Comparison of ENCODE assay signal across 9 cellular contexts in the genomic region with DNA sequence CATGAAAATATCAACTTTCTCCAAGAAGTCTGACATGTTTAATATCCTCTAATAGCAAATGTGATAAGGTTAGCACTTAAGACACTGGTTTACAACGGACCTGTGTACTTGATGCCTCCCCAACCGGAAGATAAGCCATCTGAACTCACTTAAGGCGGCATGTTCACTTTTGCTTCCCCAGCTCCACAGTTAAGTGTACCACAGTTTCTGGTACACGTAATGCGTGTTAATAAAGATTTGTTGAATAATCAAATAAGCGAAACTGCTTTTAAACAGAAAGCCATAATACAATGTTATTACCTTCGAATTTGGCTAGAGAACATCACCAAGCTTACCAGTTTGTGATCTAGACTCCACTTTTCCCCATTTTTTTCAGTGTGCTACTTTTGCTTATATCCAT. TPM values are rescaled to one million over a fixed set of nuclear protein-coding genes. Genes with fewer than 3 reads are reported as not detected.
DNase-seq lines count a peak whose midpoint lies in the region; ATAC-seq, FAIRE-seq and TF ChIP-seq lines count a peak whose summit lies in the region.
"Had no signal": no experiment of that assay in that cellular context is flagged by ENCODE, and none has a peak within 500 bp of the region (broad histone marks: within the 10 kb centered on the region; RNA-seq: fewer than 3 reads in every experiment).

No MANE protein-coding gene starts in this region.

- H3K27me3 Mint-ChIP-seq in activated naive CD4-positive, alpha-beta T cell treated with anti-CD3 and anti-CD28 coated beads, Interleukin-2, amount 50 U/mL, for 24 hours, result no peaks in the 10 kb centered on the region
- H3K27me3 Mint-ChIP-seq in activated CD4-positive, alpha-beta memory T cell treated with anti-CD3 and anti-CD28 coated beads for 36 hours, result no peaks in the 10 kb centered on the region

- POLR2A ChIA-PET in activated CD4-positive, alpha-beta memory T cell treated with anti-CD3 and anti-CD28 coated beads for 36 hours (lab: Charles Lee), result no interaction called here

- peak overlapping the region; percentile 69 to 84 (median 79) for H3K4me3 ChIP-seq in keratinocyte (ENCODE audit: control insufficient read depth in 2 of 3, extremely low read depth in 1 of 3, insufficient read depth in 2 of 3, low read depth in 1 of 3, low read length in 3 of 3)
- peak overlapping the region in 3 of 4 donors; percentile 84 to 97 (median 90) for H3K4me3 ChIP-seq in transverse colon

- WGBS in transverse colon (ENCODE audit: low coverage in 1 of 2), 2 donors, result 28 to 30% methylated on average over 7 of the region's 7 CpGs

- ATAC-seq in HG03442 (IDR thresholded peaks at IDR 0.05; ENCODE audit: unreplicated experiment), result no peak
- no peak for ATAC-seq in GM18861 (IDR thresholded peaks at IDR 0.05; ENCODE audit: unreplicated experiment)
- no peak for ATAC-seq in HG03439 (IDR thresholded peaks at IDR 0.05; ENCODE audit: unreplicated experiment)

- no peak for TF ChIP-seq EP300 in transverse colon (IDR thresholded peaks at IDR 0.05; ENCODE audit: low read depth)

- peak overlapping the region; percentile 73 for H3K4me2 ChIP-seq in keratinocyte (ENCODE audit: control insufficient read depth, extremely low read depth, insufficient read depth, low read depth, low read length)

- dilution Hi-C loops in keratinocyte (cut with MboI; ENCODE audit: extremely low pct_ligation_motif_present, low sequenced_read_pairs), result no loop called here

- peak overlapping the region; percentile 99 for H3K4me3 Mint-ChIP-seq in activated naive CD4-positive, alpha-beta T cell treated with anti-CD3 and anti-CD28 coated beads, Interleukin-2, amount 50 U/mL, for 24 hours
- peak overlapping the region; percentile 91 for H3K4me3 Mint-ChIP-seq in activated CD4-positive, alpha-beta memory T cell treated with anti-CD3 and anti-CD28 coated beads for 36 hours

- TF ChIP-seq POLR2A in transverse colon (IDR thresholded peaks at IDR 0.05), result no peak

- intact Hi-C loops in activated CD4-positive, alpha-beta memory T cell treated with anti-CD3 and anti-CD28 coated beads for 36 hours (cut with micrococcal nuclease), result loop anchor here (5.0 kb wide), 3 partner anchors 90 to 1885 kb away; a partner anchor contains a TSS
- intact Hi-C loops in transverse colon (cut with DNase I; ENCODE audit: low total_unique reads), result no loop called here

- CTCF ChIA-PET in activated CD4-positive, alpha-beta memory T cell treated with anti-CD3 and anti-CD28 coated beads for 36 hours (lab: Charles Lee), result interaction anchor here (0.6 kb wide), 1 partner anchor 12 kb away, joined by 3 read pairs; no protein-coding TSS in a partner anchor

- H2AFZ ChIP-seq in keratinocyte (ENCODE audit: control insufficient read depth, low read length), result peak overlapping the region; percentile 65

- peak overlapping the region; percentile 80 for H3K9ac ChIP-seq in keratinocyte (ENCODE audit: control insufficient read depth, extremely low read depth, insufficient read depth, low read length)

- TF ChIP-seq CTCF in keratinocyte (optimal IDR thresholded peaks at IDR 0.05 in 1 of 3, IDR thresholded peaks at IDR 0.05 in 1 of 3, conservative IDR thresholded peaks at IDR 0.05 in 1 of 3; ENCODE audit: extremely low read depth in 1 of 3, insufficient read depth in 2 of 3, low read length in 3 of 3), result no peak
- no peak for TF ChIP-seq CTCF in transverse colon (IDR thresholded peaks at IDR 0.05)

- in situ Hi-C loops in transverse colon (cut with MboI; ENCODE audit: low pct_ligation_motif_present in 1 of 4, low pct_unique_long_range_greater_than_20kb in 1 of 4, low sequenced_read_pairs in 3 of 4), result no loop called here

- peaks cover 15% of the 10 kb centered on the region for H3K4me1 ChIP-seq in keratinocyte (ENCODE audit: control insufficient read depth, extremely low read depth, insufficient read depth, low read length)
- peaks cover 4 to 29% (median 20%) of the 10 kb centered on the region in 4 donors for H3K4me1 ChIP-seq in transverse colon

- peaks cover 37% of the 10 kb centered on the region for H3K4me1 Mint-ChIP-seq in activated naive CD4-positive, alpha-beta T cell treated with anti-CD3 and anti-CD28 coated beads, Interleukin-2, amount 50 U/mL, for 24 hours
- peaks cover 29% of the 10 kb centered on the region for H3K4me1 Mint-ChIP-seq in activated CD4-positive, alpha-beta memory T cell treated with anti-CD3 and anti-CD28 coated beads for 36 hours (ENCODE audit: low read depth)

- H3K27ac ChIP-seq in keratinocyte (ENCODE audit: control insufficient read depth, insufficient read depth, low read length), result peak overlapping the region; percentile 78
- H3K27ac ChIP-seq in transverse colon, result peak overlapping the region in 3 of 4 donors; percentile 98 to 100 (median 98)

- H3K9me3 ChIP-seq in keratinocyte (ENCODE audit: control insufficient read depth, low read depth, low read length), result no peaks in the 10 kb centered on the region
- no peaks in the 10 kb centered on the region for H3K9me3 ChIP-seq in transverse colon

- H3K9me3 Mint-ChIP-seq in activated naive CD4-positive, alpha-beta T cell treated with anti-CD3 and anti-CD28 coated beads, Interleukin-2, amount 50 U/mL, for 24 hours, result no peaks in the 10 kb centered on the region
- no peaks in the 10 kb centered on the region for H3K9me3 Mint-ChIP-seq in activated CD4-positive, alpha-beta memory T cell treated with anti-CD3 and anti-CD28 coated beads for 36 hours

- H3K36me3 Mint-ChIP-seq in activated naive CD4-positive, alpha-beta T cell treated with anti-CD3 and anti-CD28 coated beads, Interleukin-2, amount 50 U/mL, for 24 hours, result no peaks in the 10 kb centered on the region
- H3K36me3 Mint-ChIP-seq in activated CD4-positive, alpha-beta memory T cell treated with anti-CD3 and anti-CD28 coated beads for 36 hours, result peaks cover 3% of the 10 kb centered on the region

- peaks cover 23% of the 10 kb centered on the region for H3K79me2 ChIP-seq in keratinocyte (ENCODE audit: control insufficient read depth, insufficient read depth, low read length)

- H3K36me3 ChIP-seq in keratinocyte (ENCODE audit: control insufficient read depth in 2 of 2, extremely low read depth in 1 of 2, insufficient read depth in 2 of 2, low read length in 2 of 2) (no peaks in the 10 kb centered on the region), transverse colon (no peaks in the 10 kb centered on the region)

- no peaks in the 10 kb centered on the region for H3K9me1 ChIP-seq in keratinocyte (ENCODE audit: control insufficient read depth, extremely low read depth, insufficient read depth, low read length)

- no peaks in the 10 kb centered on the region for H4K20me1 ChIP-seq in keratinocyte (ENCODE audit: control insufficient read depth, extremely low read depth, insufficient read depth, low read length)

- FAIRE-seq in keratinocyte (lab: Jason Lieb, UNC), result peak; percentile 49
- FAIRE-seq: endometrium had no signal

- no peak for DNase-seq in activated naive CD4-positive, alpha-beta T cell treated with anti-CD3 and anti-CD28 coated beads, Interleukin-2, amount 50 U/mL, for 16 hours
- no peak for DNase-seq in activated CD4-positive, alpha-beta memory T cell treated with anti-CD3 and anti-CD28 coated beads for 36 hours
- DNase-seq in keratinocyte (ENCODE audit: low read depth, low spot score) (no peak), transverse colon (no peak)

- H3K27ac Mint-ChIP-seq in activated naive CD4-positive, alpha-beta T cell treated with anti-CD3 and anti-CD28 coated beads, Interleukin-2, amount 50 U/mL, for 24 hours, result peak overlapping the region; percentile 97
- H3K27ac Mint-ChIP-seq in activated CD4-positive, alpha-beta memory T cell treated with anti-CD3 and anti-CD28 coated beads for 36 hours, result peak overlapping the region; percentile 98

- no peaks in the 10 kb centered on the region for H3K27me3 ChIP-seq in keratinocyte (ENCODE audit: control insufficient read depth, extremely low read depth, insufficient read depth, low read length)
- H3K27me3 ChIP-seq in transverse colon, result no peaks in the 10 kb centered on the region

RNA-seq across cellular contexts. Expression of a gene that starts 1.4 kb away (rescaled TPM):
- total RNA-seq in activated CD4-positive, alpha-beta memory T cell treated with anti-CD3 and anti-CD28 coated beads for 36 hours, result 10 to 100 TPM; 26.0 to 28.3 TPM
- polyA plus RNA-seq in keratinocyte, result 11.8 to 16.8 TPM (median 12.1 TPM) in 3 replicates
- 4.9 TPM for polyA plus RNA-seq in keratinocyte (2011; ENCODE audit: low read depth)
- polyA plus RNA-seq in keratinocyte (2011; cell fraction: cytosol; rRNA removed), result 6.4 and 12.8 TPM in 2 replicates
- polyA plus RNA-seq in keratinocyte (2011; cell fraction: nucleus; rRNA removed), result 18.1 and 22.7 TPM in 2 replicates
- 9.2 and 12.0 TPM in 2 replicates for polyA plus RNA-seq in keratinocyte (2012; ENCODE audit: low replicate concordance)
- 8.2 to 42.2 TPM (median 32.7 TPM) in 3 replicates for polyA minus RNA-seq in keratinocyte
- polyA minus RNA-seq in keratinocyte (2011; cell fraction: cytosol; rRNA and poly(A)+ RNA removed), result 19.0 TPM
- polyA minus RNA-seq in keratinocyte (2011; cell fraction: nucleus; rRNA and poly(A)+ RNA removed), result 27.3 and 44.6 TPM in 2 replicates
- 100 to 1,000 TPM in 1 of 4 donors, 10 to 100 TPM in 3; 28.3 to 107 (median 46.6) TPM for total RNA-seq in transverse colon

RNA-seq across cellular contexts. Expression of a gene that starts 36.5 kb away (rescaled TPM):
- total RNA-seq in activated CD4-positive, alpha-beta memory T cell treated with anti-CD3 and anti-CD28 coated beads for 36 hours, result not detected
- not detected in 3 replicates for polyA plus RNA-seq in keratinocyte
- not detected for polyA plus RNA-seq in keratinocyte (2011; ENCODE audit: low read depth)
- polyA plus RNA-seq in keratinocyte (2011; cell fraction: cytosol; rRNA removed), result not detected in 2 replicates
- not detected in 2 replicates for polyA plus RNA-seq in keratinocyte (2011; cell fraction: nucleus; rRNA removed)
- not detected in 2 replicates for polyA plus RNA-seq in keratinocyte (2012; ENCODE audit: low replicate concordance)
- polyA minus RNA-seq in keratinocyte, result not detected in 3 replicates
- not detected for polyA minus RNA-seq in keratinocyte (2011; cell fraction: cytosol; rRNA and poly(A)+ RNA removed)
- not detected in 2 replicates for polyA minus RNA-seq in keratinocyte (2011; cell fraction: nucleus; rRNA and poly(A)+ RNA removed)
- total RNA-seq in transverse colon, result under 1 TPM in 2 of 4 donors, not detected in 2; 0.55 to 0.95 TPM
